22 cellular contexts compared by ENCODE assay signal in genomic region chr7:151707757-151708156, GRCh38.
DNase-seq lines count a peak whose midpoint lies in the region; ATAC-seq and TF ChIP-seq lines count a peak whose summit lies in the region.
"Had no signal": no experiment of that assay in that cellular context is flagged by ENCODE, and none has a peak within 500 bp of the region (broad histone marks: within the 10 kb centered on the region; RNA-seq: fewer than 3 reads in every experiment).

No MANE protein-coding gene starts in this region.

- no peak overlapping the region for H3K9ac ChIP-seq in neural progenitor cell

- H3K9me3 ChIP-seq in BE2C (no peaks in the 10 kb centered on the region), WERI-Rb-1 (ENCODE audit: severe bottlenecking) (no peaks in the 10 kb centered on the region), neural progenitor cell (ENCODE audit: low read depth) (no peaks in the 10 kb centered on the region)
- H3K9me3 ChIP-seq: SJSA1 had no signal

- H3K36me3 Mint-ChIP-seq in GM23338 (ENCODE audit: low read depth), result no peaks in the 10 kb centered on the region
- no peaks in the 10 kb centered on the region for H3K36me3 Mint-ChIP-seq in neural progenitor cell

- no peak for DNase-seq in BE2C
- DNase-seq in GM23338 (ENCODE audit: low spot score), result no peak
- no peak for DNase-seq in WERI-Rb-1
- no peak for DNase-seq in neural progenitor cell (ENCODE audit: low spot score)
- DNase-seq in ACHN, result no peak
- DNase-seq in NCI-H2171 treated with DMSO at 0.1 percent for 48 hours (lab: John Stamatoyannopoulos, UW), result no peak
- DNase-seq in CD1c-positive myeloid dendritic cell (ENCODE audit: extremely low spot score), result no peak
- no peak for DNase-seq in EL
- DNase-seq: Calu3, HCEC 1CT, Kasumi-1, MV-4-11, NCI-H1105, NCI-H1436 treated with DMSO at 0.1 percent for 48 hours, NCI-H187 treated with DMSO at 0.1 percent for 48 hours, NCI-H524, NCI-H748 treated with DMSO at 0.1 percent for 48 hours, PC-3, Right ventricle myocardium superior had no signal

- H3K27me3 Mint-ChIP-seq in GM23338 (ENCODE audit: insufficient read depth, low read depth, poor library complexity) (peaks cover 9% of the 10 kb centered on the region), neural progenitor cell (ENCODE audit: insufficient read depth, low read depth) (peaks cover 6% of the 10 kb centered on the region)
- H3K27me3 Mint-ChIP-seq: B cell had no signal

- H3K9me2 ChIP-seq in GM23338 (ENCODE audit: insufficient read depth), result no peaks in the 10 kb centered on the region

- H3K36me3 ChIP-seq in BE2C, result no peaks in the 10 kb centered on the region
- H3K36me3 ChIP-seq in GM23338 (ENCODE audit: insufficient read depth), result no peaks in the 10 kb centered on the region
- no peaks in the 10 kb centered on the region for H3K36me3 ChIP-seq in WERI-Rb-1
- H3K36me3 ChIP-seq in neural progenitor cell, result no peaks in the 10 kb centered on the region

- H3F3A ChIP-seq in GM23338 (replicated peaks; ENCODE audit: low read depth), result no peaks in the 10 kb centered on the region
- no peaks in the 10 kb centered on the region for H3F3A ChIP-seq in neural progenitor cell (ENCODE audit: low read depth)

- 0 out of 2 replicates have a peak, but pooled peaks have one; percentile 1 for TF ChIP-seq CTCF in BE2C (IDR thresholded peaks at IDR 0.05; ENCODE audit: low read depth, low read length)
- peak; percentile 41 to 48; a peak in 3 of 4 replicates for TF ChIP-seq CTCF in GM23338 (conservative IDR thresholded peaks at IDR 0.05; ENCODE audit: low read depth in 2 of 2)
- TF ChIP-seq CTCF in WERI-Rb-1 (IDR thresholded peaks at IDR 0.05; ENCODE audit: low read depth, low read length), result 0 out of 2 replicates have a peak, but pooled peaks have one; percentile 12
- TF ChIP-seq CTCF in neural progenitor cell (IDR thresholded peaks at IDR 0.05), result peak; percentile 23

- H3K4me3 ChIP-seq in BE2C (ENCODE audit: low read depth, low read length) (no peak overlapping the region), GM23338 (no peak overlapping the region), WERI-Rb-1 (ENCODE audit: low read depth, low read length) (no peak overlapping the region), neural progenitor cell (no peak overlapping the region)
- H3K4me3 ChIP-seq: SJSA1 had no signal

- in situ Hi-C loops in ACHN (cut with HindIII; ENCODE audit: low pct_ligation_motif_present, low pct_unique_long_range_greater_than_20kb, low sequenced_read_pairs), result no loop called here

- H3K4me3 Mint-ChIP-seq in GM23338 (no peak overlapping the region), neural progenitor cell (no peak overlapping the region)
- H3K4me3 Mint-ChIP-seq: B cell, CD14-positive monocyte had no signal

- H3K4me1 ChIP-seq in BE2C (peaks cover 11% of the 10 kb centered on the region), GM23338 (ENCODE audit: insufficient read depth) (no peaks in the 10 kb centered on the region), neural progenitor cell (peaks cover 5% of the 10 kb centered on the region)

- H2AFZ ChIP-seq in GM23338 (no peak overlapping the region), neural progenitor cell (replicated peaks) (no peak overlapping the region)

- H3K4me2 ChIP-seq in GM23338 (no peak overlapping the region), neural progenitor cell (no peak overlapping the region)

- H3K79me2 ChIP-seq in GM23338 (replicated peaks; ENCODE audit: insufficient read depth) (no peaks in the 10 kb centered on the region), neural progenitor cell (ENCODE audit: low read depth) (no peaks in the 10 kb centered on the region)

- H3K27me3 ChIP-seq in BE2C, result no peaks in the 10 kb centered on the region
- H3K27me3 ChIP-seq in GM23338 (ENCODE audit: insufficient read depth), result no peaks in the 10 kb centered on the region
- H3K27me3 ChIP-seq in WERI-Rb-1 (ENCODE audit: insufficient read depth, low read depth, severe bottlenecking), result no peaks in the 10 kb centered on the region
- H3K27me3 ChIP-seq in neural progenitor cell, result peaks cover 7% of the 10 kb centered on the region
- H3K27me3 ChIP-seq: SJSA1 had no signal

- ATAC-seq in GM23338, result no peak
- ATAC-seq: PC-3 had no signal

- H3K27ac Mint-ChIP-seq in GM23338, result no peak overlapping the region
- no peak overlapping the region for H3K27ac Mint-ChIP-seq in neural progenitor cell
- H3K27ac Mint-ChIP-seq: B cell had no signal

- H3K4me1 Mint-ChIP-seq in GM23338 (peaks cover 8% of the 10 kb centered on the region), neural progenitor cell (peaks cover 13% of the 10 kb centered on the region)

- no peaks in the 10 kb centered on the region for H3K9me3 Mint-ChIP-seq in GM23338
- H3K9me3 Mint-ChIP-seq in neural progenitor cell, result no peaks in the 10 kb centered on the region
- H3K9me3 Mint-ChIP-seq: CD14-positive monocyte had no signal

- no peak overlapping the region for H3K27ac ChIP-seq in GM23338 (ENCODE audit: low read depth)
- no peak overlapping the region for H3K27ac ChIP-seq in WERI-Rb-1
- no peak overlapping the region for H3K27ac ChIP-seq in neural progenitor cell
- H3K27ac ChIP-seq: SJSA1 had no signal

- H4K20me1 ChIP-seq in GM23338 (replicated peaks; ENCODE audit: insufficient read depth) (no peaks in the 10 kb centered on the region), neural progenitor cell (ENCODE audit: low read depth) (no peaks in the 10 kb centered on the region)

TF ChIP-seq in GM23338, 12 proteins besides CTCF, POLR2A, EP300 and RAD21 (continues in another document):
- TF ChIP-seq REST (IDR thresholded peaks at IDR 0.05; ENCODE audit: unreplicated experiment), result no peak
- TF ChIP-seq ETS1 (IDR thresholded peaks at IDR 0.05), result no peak
- TF ChIP-seq ZNF114 (CRISPR knock-in tag; IDR thresholded peaks at IDR 0.05), result no peak
- TF ChIP-seq EZH2phosphoT487 (IDR thresholded peaks at IDR 0.05; ENCODE audit: unreplicated experiment), result no peak
- no peak for TF ChIP-seq STAT1 (IDR thresholded peaks at IDR 0.05; ENCODE audit: unreplicated experiment)
- TF ChIP-seq CREB1 (CRISPR knock-in tag; IDR thresholded peaks at IDR 0.05; ENCODE audit: low read depth), result no peak
